ENCODE assay signal across 23 cellular contexts in genomic region chr20:2219481-2220006, GRCh38.
"Had no signal": no experiment of that assay in that cellular context is flagged by ENCODE, and none has a peak within 500 bp of the region (broad histone marks: within the 10 kb centered on the region; RNA-seq: fewer than 3 reads in every experiment).

No MANE protein-coding gene starts in this region.

- FAIRE-seq: astrocyte had no signal

- H3K27me3 Mint-ChIP-seq: activated CD4-positive, alpha-beta T cell treated with anti-CD3 and anti-CD28 coated beads, Interleukin-2, amount 10 ng/mL, durations not matched to agents 7 days and 5 days; activated naive CD8-positive, alpha-beta T cell had no signal

- ATAC-seq: activated T-cell treated with anti-CD3 and anti-CD28 coated beads, Interleukin-2, amount 50 U/mL, for 4 hours had no signal

- H3K27ac ChIP-seq: PC-9 had no signal

- H2AFZ ChIP-seq: PC-9 had no signal

- DNase-seq: activated CD4-positive, alpha-beta memory T cell treated with anti-CD3 and anti-CD28 coated beads for 36 hours; activated CD4-positive, alpha-beta T cell treated with anti-CD3 and anti-CD28 coated beads, Interleukin-2, amount 10 ng/mL, durations not matched to agents 7 days and 5 days; activated CD8-positive, alpha-beta memory T cell treated with anti-CD3 and anti-CD28 coated beads for 24 hours; activated effector memory CD4-positive, alpha-beta T cell treated with anti-CD3 and anti-CD28 coated beads, Interleukin-2, amount 50 U/mL, for 16 hours; activated naive CD4-positive, alpha-beta T cell treated with Interleukin-2 at 50 U/mL for 16 hours; activated T-cell treated with anti-CD3 and anti-CD28 coated beads, Interleukin-2, amount 50 U/mL, for 4 hours; amygdala; Karpas-422; NCI-H1092; NCI-H1417; NCI-H1694; NCI-H2029 treated with DMSO at 0.1 percent for 48 hours; NCI-H345; NCI-H510A; NCI-H526 treated with DMSO at 0.1 percent for 48 hours; NCI-H82; PC-9; SHP77 treated with DMSO at 0.1 percent for 48 hours had no signal

- H3K4me3 ChIP-seq: PC-9 had no signal

- H3K4me1 Mint-ChIP-seq: brain; central memory CD8-positive, alpha-beta T cell had no signal

- H3K4me3 Mint-ChIP-seq: activated CD4-positive, alpha-beta memory T cell treated with anti-CD3 and anti-CD28 coated beads for 36 hours; activated CD4-positive, alpha-beta T cell treated with anti-CD3 and anti-CD28 coated beads, Interleukin-2, amount 10 ng/mL, durations not matched to agents 7 days and 5 days; activated T-cell treated with anti-CD3 and anti-CD28 coated beads, Interleukin-2, amount 50 U/mL, for 4 hours; brain; central memory CD8-positive, alpha-beta T cell; T-helper 1 cell treated with Interleukin-12 subunit alpha and Interleukin-12 subunit beta and Interleukin-4 antibody, amounts not matched to agents 30 μg/mL and 1 μg/mL, for 36 hours had no signal

- H3K27ac Mint-ChIP-seq: activated CD4-positive, alpha-beta memory T cell treated with anti-CD3 and anti-CD28 coated beads for 36 hours; activated CD4-positive, alpha-beta T cell treated with anti-CD3 and anti-CD28 coated beads, Interleukin-2, amount 10 ng/mL, durations not matched to agents 7 days and 5 days; activated naive CD8-positive, alpha-beta T cell; brain; T-helper 1 cell treated with Interleukin-12 subunit alpha and Interleukin-12 subunit beta and Interleukin-4 antibody, amounts not matched to agents 30 μg/mL and 1 μg/mL, for 36 hours had no signal

- H3K36me3 Mint-ChIP-seq: brain had no signal

- H3K4me2 ChIP-seq: PC-9 had no signal
